Comparison of ENCODE assay signal across 13 cellular contexts in genomic region chr15:72200395-72201237, GRCh38. TPM values are rescaled to one million over a fixed set of nuclear protein-coding genes. Genes with fewer than 3 reads are reported as not detected.
DNase-seq lines count a peak whose midpoint lies in the region; ATAC-seq and TF ChIP-seq lines count a peak whose summit lies in the region.
"Had no signal": no experiment of that assay in that cellular context is flagged by ENCODE, and none has a peak within 500 bp of the region (broad histone marks: within the 10 kb centered on the region; RNA-seq: fewer than 3 reads in every experiment).

No MANE protein-coding gene starts in this region.

- peaks cover under 1% of the 10 kb centered on the region; the same call in 1 of the 2 replicates for H3K4me1 ChIP-seq in PC-9 (replicated peaks; ENCODE audit: insufficient read depth)
- H3K4me1 ChIP-seq in spleen = peaks cover 0 to 65% (median 21%) of the 10 kb centered on the region in 6 donors
- H3K4me1 ChIP-seq: HAP-1 had no signal

- no TSS peak for BruUV-seq in PC-9 (replicated peaks; lab: Mats Ljungman, UMichigan)

- no peak overlapping the region for H2AFZ ChIP-seq in PC-9

- H3K27ac ChIP-seq in PC-9 (peak overlapping the region; percentile 32; the same call in 1 of the 2 replicates), spleen (peak overlapping the region in 6 of 8 donors; percentile 27 to 65 (median 40))
- H3K27ac ChIP-seq: SJSA1 had no signal

- POLR2A ChIA-PET in activated CD4-positive, alpha-beta T cell treated with anti-CD3 and anti-CD28 coated beads for 36 hours (lab: Charles Lee) = interaction anchor here (0.8 kb wide), 1 partner anchor 20 kb away, joined by 8 read pairs; no protein-coding TSS in a partner anchor
- POLR2A ChIA-PET in PC-9 (lab: Charles Lee; ENCODE audit: unreplicated experiment) = interaction anchor here (0.7 kb wide), 1 partner anchor 33 kb away, joined by 3 read pairs; no protein-coding TSS in a partner anchor

- peaks cover 50% of the 10 kb centered on the region for H4K20me1 ChIP-seq in PC-9 (ENCODE audit: insufficient read depth)

- no peaks in the 10 kb centered on the region for H3K9me2 ChIP-seq in PC-9 (ENCODE audit: insufficient read depth)

- H3K9me3 Mint-ChIP-seq in activated CD4-positive, alpha-beta T cell treated with anti-CD3 and anti-CD28 coated beads for 36 hours (ENCODE audit: low read depth) = no peaks in the 10 kb centered on the region
- H3K9me3 Mint-ChIP-seq in effector memory CD8-positive, alpha-beta T cell = no peaks in the 10 kb centered on the region

- H3K27ac Mint-ChIP-seq in activated CD4-positive, alpha-beta T cell treated with anti-CD3 and anti-CD28 coated beads for 36 hours = peak overlapping the region; percentile 30
- peak overlapping the region; percentile 36 to 73 for H3K27ac Mint-ChIP-seq in effector memory CD8-positive, alpha-beta T cell

- H3K4me2 ChIP-seq in PC-9 = no peak overlapping the region

- no peak overlapping the region for H3K4me3 Mint-ChIP-seq in activated CD4-positive, alpha-beta T cell treated with anti-CD3 and anti-CD28 coated beads for 36 hours
- no peak overlapping the region for H3K4me3 Mint-ChIP-seq in effector memory CD8-positive, alpha-beta T cell

- H3F3A ChIP-seq in PC-9 (ENCODE audit: insufficient read depth, low read depth) = peaks cover 92% of the 10 kb centered on the region

- intact Hi-C loops in activated CD4-positive, alpha-beta T cell treated with anti-CD3 and anti-CD28 coated beads for 36 hours (cut with DNase I, micrococcal nuclease) = no loop called here
- intact Hi-C loops in PC-9 (cut with micrococcal nuclease; ENCODE audit: unreplicated experiment) = no loop called here
- intact Hi-C loops in spleen (cut with DNase I; ENCODE audit: low total_unique reads) = no loop called here

- H3K27me3 Mint-ChIP-seq in activated CD4-positive, alpha-beta T cell treated with anti-CD3 and anti-CD28 coated beads for 36 hours = peaks cover 12% of the 10 kb centered on the region
- H3K27me3 Mint-ChIP-seq in effector memory CD8-positive, alpha-beta T cell = peaks cover 10 to 22% of the 10 kb centered on the region in 2 donors

- 80 to 90% (median 88%) methylated on average over 11 to 15 of the region's 15 CpGs for WGBS in spleen, 5 donors

- no peak for TF ChIP-seq POLR2A in spleen (IDR thresholded peaks at IDR 0.05)

- no peak for TF ChIP-seq CTCF in PC-9 (conservative IDR thresholded peaks at IDR 0.05)
- TF ChIP-seq CTCF in spleen (IDR thresholded peaks at IDR 0.05 in 8 of 11, conservative IDR thresholded peaks at IDR 0.05 in 3 of 11) = no peak

- CTCF ChIA-PET in activated CD4-positive, alpha-beta T cell treated with anti-CD3 and anti-CD28 coated beads for 36 hours (lab: Charles Lee) = interaction anchor here (0.6 to 3.8 kb wide), 19 partner anchors 9 to 307 kb away, joined by 3 to 22 read pairs (median 4); no protein-coding TSS in a partner anchor
- CTCF ChIA-PET in PC-9 (lab: Charles Lee) = interaction anchor here (0.6 to 0.9 kb wide), 2 partner anchors 16 to 824 kb away, joined by 5 to 24 read pairs; no protein-coding TSS in a partner anchor

- no peaks in the 10 kb centered on the region for H3K27me3 ChIP-seq in PC-9 (ENCODE audit: insufficient read depth, low read depth)
- H3K27me3 ChIP-seq in spleen (replicated peaks in 1 of 7) = peaks cover 0 to 26% (median 16%) of the 10 kb centered on the region in 7 donors
- H3K27me3 ChIP-seq: SJSA1, tibial nerve had no signal

- H3K4me1 Mint-ChIP-seq in activated CD4-positive, alpha-beta T cell treated with anti-CD3 and anti-CD28 coated beads for 36 hours = peaks cover 25% of the 10 kb centered on the region
- H3K4me1 Mint-ChIP-seq in effector memory CD8-positive, alpha-beta T cell (ENCODE audit: low read depth in 2 of 2) = peaks cover 4% of the 10 kb centered on the region in 2 donors

- H3K4me3 ChIP-seq in PC-9 (no peak overlapping the region), spleen (no peak overlapping the region)
- H3K4me3 ChIP-seq: HAP-1, SJSA1, tibial nerve had no signal

- peaks cover 74% of the 10 kb centered on the region for H3K36me3 Mint-ChIP-seq in activated CD4-positive, alpha-beta T cell treated with anti-CD3 and anti-CD28 coated beads for 36 hours (ENCODE audit: low read depth)
- H3K36me3 Mint-ChIP-seq in effector memory CD8-positive, alpha-beta T cell (ENCODE audit: insufficient read depth) = peaks cover 47% of the 10 kb centered on the region

- H3K36me3 ChIP-seq in PC-9 (ENCODE audit: low read depth) = peaks cover 61% of the 10 kb centered on the region
- H3K36me3 ChIP-seq in spleen = peaks cover 14 to 78% (median 72%) of the 10 kb centered on the region in 6 donors

- 0 out of 2 replicates have a peak, but pooled peaks cover 13% of the 10 kb centered on the region for H3K79me2 ChIP-seq in PC-9 (ENCODE audit: low read depth)

- H3K9me3 ChIP-seq in PC-9 (ENCODE audit: insufficient read depth, low read depth) = no peaks in the 10 kb centered on the region
- H3K9me3 ChIP-seq in spleen = no peaks in the 10 kb centered on the region
- H3K9me3 ChIP-seq: HAP-1, SJSA1, tibial nerve had no signal

- peak; percentile 28 for DNase-seq in activated CD4-positive, alpha-beta T cell treated with anti-CD3 and anti-CD28 coated beads for 36 hours
- DNase-seq in activated CD4-positive, alpha-beta T cell treated with anti-CD3 and anti-CD28 coated beads, Interleukin-2, amount 50 U/mL, for 48 hours = no peak
- DNase-seq in PC-9 = no peak
- no peak for DNase-seq in effector memory CD8-positive, alpha-beta T cell
- DNase-seq in spleen = no peak
- DNase-seq in NCI-H774 (lab: John Stamatoyannopoulos, UW) = no peak

- no peak for ATAC-seq in activated CD4-positive, alpha-beta T cell treated with anti-CD3 and anti-CD28 coated beads for 36 hours
- no peak for ATAC-seq in effector memory CD8-positive, alpha-beta T cell (replicated peaks)
- no peak for ATAC-seq in HG03378 (IDR thresholded peaks at IDR 0.05; ENCODE audit: unreplicated experiment)
- ATAC-seq in HG03097 (IDR thresholded peaks at IDR 0.05; ENCODE audit: low FRiP score, unreplicated experiment) = no peak

RNA-seq across cellular contexts. Expression of gene GRAMD2A, which starts 3.0 kb away (rescaled TPM):
- under 1 TPM in 1 of 2 experiments, not detected in 1; 0.11 TPM for total RNA-seq in activated CD4-positive, alpha-beta T cell treated with anti-CD3 and anti-CD28 coated beads for 36 hours
- 48.5 and 60.2 TPM in 2 replicates for total RNA-seq in PC-9 (2021)
- under 1 TPM in 1 of 7 donors, not detected in 6; 0.34 TPM for total RNA-seq in spleen
- under 1 TPM; 0.03 to 0.11 (median 0.06) TPM for polyA plus RNA-seq in spleen
- total RNA-seq: G401, osteocyte, SJSA1 had no signal

RNA-seq across cellular contexts. Expression of gene PKM, which starts 30.4 kb away (rescaled TPM):
- total RNA-seq in activated CD4-positive, alpha-beta T cell treated with anti-CD3 and anti-CD28 coated beads for 36 hours = 1,000 to 10,000 TPM; 2,479 to 3,112 TPM
- total RNA-seq in PC-9 (2021) = 1,294 and 1,809 TPM in 2 replicates
- 100 to 1,000 TPM; 333 to 543 (median 379) TPM for total RNA-seq in spleen
- 100 to 1,000 TPM; 156 to 250 (median 187) TPM for polyA plus RNA-seq in spleen

Comparison
In these comparisons a context has a peak if more than half of its experiments do, and no peak if none do; other contexts are left out.
1. RNA of gene GRAMD2A, which starts 3.0 kb away (total RNA-seq): 48.5 to 60.2 TPM in PC-9; 0.11 TPM in activated CD4-positive, alpha-beta T cell treated with anti-CD3 and anti-CD28 coated beads for 36 hours and 0.34 TPM in spleen; every median in the first group is over 10 times any median in the second.